Comparison of ENCODE assay signal across 24 cellular contexts in genomic region chr2:241668354-241668753, GRCh38.
"Had no signal": no experiment of that assay in that cellular context is flagged by ENCODE, and none has a peak within 500 bp of the region (broad histone marks: within the 10 kb centered on the region; RNA-seq: fewer than 3 reads in every experiment).

No MANE protein-coding gene starts in this region.

- H3K9me3 ChIP-seq: colonic mucosa, esophagus squamous epithelium, gastroesophageal sphincter, prostate gland, sigmoid colon, stomach, thoracic aorta, transverse colon had no signal

- H3K27me3 ChIP-seq: colonic mucosa, esophagus squamous epithelium, gastroesophageal sphincter, sigmoid colon, stomach, transverse colon had no signal

- DNase-seq: colonic mucosa; dermis blood vessel endothelial cell; esophagus squamous epithelium; foreskin fibroblast; glutamatergic neuron; immature natural killer cell; left colon; left ventricle myocardium superior; mesendoderm; naive B cell; retina; sigmoid colon; stimulated activated CD4-positive, alpha-beta T cell treated with anti-CD3 and anti-CD28 coated beads, Interleukin-2, amount 100 ng/mL, for 24 hours; stimulated activated CD4-positive, alpha-beta T cell treated with anti-CD3 and anti-CD28 coated beads, Interleukin-4, amount 100 ng/mL, for 4 hours; stimulated activated naive B cell treated with anti-CD40 and anti-IgM and Interleukin-4, amounts not matched to agents 10 μg/mL and 1 μg/mL and 100 μg/mL, for 72 hours; stomach; substantia nigra; transverse colon had no signal

- H3K4me3 ChIP-seq: colonic mucosa, esophagus squamous epithelium, gastroesophageal sphincter, lung, prostate gland, sigmoid colon, skin epidermis, stomach, thoracic aorta, transverse colon had no signal

- ATAC-seq: gastroesophageal sphincter; left colon; left ventricle myocardium superior; stimulated activated naive B cell treated with anti-CD40 and anti-IgM and Interleukin-4, amounts not matched to agents 10 μg/mL and 1 μg/mL and 100 μg/mL, for 72 hours had no signal

- H3K27ac ChIP-seq: colonic mucosa, esophagus squamous epithelium, gastroesophageal sphincter, parathyroid adenoma, prostate gland, sigmoid colon, skin epidermis, stomach, thoracic aorta, transverse colon had no signal

- H3K4me1 ChIP-seq: colonic mucosa, gastroesophageal sphincter, parathyroid adenoma, prostate gland, sigmoid colon, stomach, transverse colon had no signal
